14 cellular contexts compared by ENCODE assay signal in the genomic region with DNA sequence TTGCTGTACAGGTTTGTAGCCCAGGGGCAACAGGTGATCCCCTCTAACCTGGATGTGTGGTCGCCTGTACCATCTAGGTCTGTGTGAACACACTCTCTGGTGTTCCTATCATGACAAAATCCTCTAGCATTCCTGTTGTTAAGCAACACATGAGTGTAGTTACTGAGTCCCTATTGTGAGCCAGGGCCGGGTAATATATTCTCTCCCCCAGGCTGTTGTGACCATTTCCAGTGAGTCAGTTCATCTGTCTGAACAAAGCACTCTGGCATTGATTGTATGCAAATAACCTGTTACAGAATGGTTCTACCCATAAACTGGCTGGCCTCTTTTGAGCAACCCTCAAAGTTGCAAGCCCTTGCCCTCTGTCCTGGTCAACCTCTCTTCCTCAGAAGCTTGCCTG. TPM values are rescaled to one million over a fixed set of nuclear protein-coding genes. Genes with fewer than 3 reads are reported as not detected.
DNase-seq lines count a peak whose midpoint lies in the region; ATAC-seq, FAIRE-seq and TF ChIP-seq lines count a peak whose summit lies in the region.
"Had no signal": no experiment of that assay in that cellular context is flagged by ENCODE, and none has a peak within 500 bp of the region (broad histone marks: within the 10 kb centered on the region; RNA-seq: fewer than 3 reads in every experiment).

No MANE protein-coding gene starts in this region.

- H3K4me3 ChIP-seq in HepG2 (replicated peaks in 1 of 3; ENCODE audit: insufficient read depth in 1 of 3, low read depth in 2 of 3, low read length in 3 of 3) (no peak overlapping the region), right lobe of liver (no peak overlapping the region)
- H3K4me3 ChIP-seq in naive thymus-derived CD4-positive, alpha-beta T cell (ENCODE audit: low read length) = no peak overlapping the region
- H3K4me3 ChIP-seq: HAP-1 had no signal

- POLR2A ChIA-PET in HepG2 (lab: Yijun Ruan, JAX) = no interaction called here
- POLR2A ChIA-PET in naive thymus-derived CD4-positive, alpha-beta T cell (lab: Charles Lee) = no interaction called here

- no peak for TF ChIP-seq RAD21 in HepG2 (CRISPR knock-in tag; IDR thresholded peaks at IDR 0.05)

- H3K27ac Mint-ChIP-seq in naive thymus-derived CD4-positive, alpha-beta T cell = no peak overlapping the region
- H3K27ac Mint-ChIP-seq: activated CD4-positive, alpha-beta memory T cell treated with anti-CD3 and anti-CD28 coated beads for 36 hours; activated naive CD4-positive, alpha-beta T cell treated with anti-CD3 and anti-CD28 coated beads, Interleukin-2, amount 50 U/mL, for 24 hours; stimulated activated naive B cell treated with anti-CD40 and anti-IgM and Interleukin-4, amounts not matched to agents 10 μg/mL and 1 μg/mL and 100 μg/mL, for 72 hours had no signal

- no peak overlapping the region for H3K4me2 ChIP-seq in HepG2 (ENCODE audit: low read depth, low read length)

- H3K27me3 ChIP-seq in HepG2 (ENCODE audit: control insufficient read depth in 1 of 2, insufficient read depth in 2 of 2, low read length in 2 of 2) (no peaks in the 10 kb centered on the region; a peak in 1 of 5 replicates), right lobe of liver (no peaks in the 10 kb centered on the region)
- no peaks in the 10 kb centered on the region for H3K27me3 ChIP-seq in naive thymus-derived CD4-positive, alpha-beta T cell (ENCODE audit: control insufficient read depth in 2 of 2, insufficient read depth in 2 of 2, low read length in 2 of 2)

- in situ Hi-C loops in HepG2 (cut with HindIII; ENCODE audit: extremely low pct_ligation_motif_present, low pct_unique_long_range_greater_than_20kb) = loop anchor here (5.0 kb wide), 2 partner anchors 43 to 107 kb away; no protein-coding TSS in a partner anchor

- BruUV-seq in HepG2 (replicated peaks; lab: Mats Ljungman, UMichigan) = no TSS peak

- no peaks in the 10 kb centered on the region for H3K27me3 Mint-ChIP-seq in naive thymus-derived CD4-positive, alpha-beta T cell
- H3K27me3 Mint-ChIP-seq: activated CD4-positive, alpha-beta memory T cell treated with anti-CD3 and anti-CD28 coated beads for 36 hours; activated naive CD4-positive, alpha-beta T cell treated with anti-CD3 and anti-CD28 coated beads, Interleukin-2, amount 50 U/mL, for 24 hours; stimulated activated naive B cell treated with anti-CD40 and anti-IgM and Interleukin-4, amounts not matched to agents 10 μg/mL and 1 μg/mL and 100 μg/mL, for 72 hours had no signal

- CTCF ChIA-PET in HepG2 (lab: Yijun Ruan, JAX; ENCODE audit: low intra/inter-chr PET ratio, low total read pairs) = no interaction called here
- CTCF ChIA-PET in naive thymus-derived CD4-positive, alpha-beta T cell (lab: Charles Lee) = interaction anchor here (4.3 kb wide), 1 partner anchor 168 kb away, joined by 22 read pairs; no protein-coding TSS in a partner anchor

- peak; percentile 74 for DNase-seq in HepG2 (ENCODE audit: low spot score)
- no peak for DNase-seq in right lobe of liver
- peak; percentile 84 for DNase-seq in amniotic epithelial cell (ENCODE audit: low read depth)
- peak; percentile 44 for DNase-seq in foreskin melanocyte
- peak; percentile 32 for DNase-seq in urothelium cell line (ENCODE audit: low spot score)
- DNase-seq in naive thymus-derived CD4-positive, alpha-beta T cell = no peak
- DNase-seq in amygdala (lab: John Stamatoyannopoulos, UW) = no peak
- DNase-seq: activated CD4-positive, alpha-beta memory T cell treated with anti-CD3 and anti-CD28 coated beads for 36 hours; AML-193; immature natural killer cell; stimulated activated naive B cell treated with anti-CD40 and anti-IgM and Interleukin-4, amounts not matched to agents 10 μg/mL and 1 μg/mL and 100 μg/mL, for 72 hours had no signal

- H2AFZ ChIP-seq in HepG2 (ENCODE audit: low read length) = no peak overlapping the region

- H3K9me3 ChIP-seq in HepG2 (ENCODE audit: low read length) (no peaks in the 10 kb centered on the region), right lobe of liver (no peaks in the 10 kb centered on the region)
- no peaks in the 10 kb centered on the region for H3K9me3 ChIP-seq in naive thymus-derived CD4-positive, alpha-beta T cell (ENCODE audit: control insufficient read depth in 2 of 3, low read length in 3 of 3)
- H3K9me3 ChIP-seq: HAP-1 had no signal

- no peak for TF ChIP-seq POLR2A in HepG2 (IDR thresholded peaks at IDR 0.05; ENCODE audit: insufficient read depth in 1 of 2, low read depth in 2 of 2, low read length in 2 of 2)
- TF ChIP-seq POLR2A in right lobe of liver (IDR thresholded peaks at IDR 0.05) = no peak

- peaks cover 24% of the 10 kb centered on the region for H3K79me2 ChIP-seq in HepG2 (ENCODE audit: insufficient read depth, low read length)

- 56% methylated on average over 2 of the region's 2 CpGs for WGBS in HepG2 (ENCODE audit: low lambda C conversion rate)
- 80% methylated on average over 1 of the region's 2 CpGs for WGBS in right lobe of liver (ENCODE audit: insufficient coverage, low coverage, low lambda C conversion rate, missing lambda C conversion rate)

- H3K36me3 ChIP-seq in HepG2 (replicated peaks in 1 of 2; ENCODE audit: control insufficient read depth in 1 of 2, insufficient read depth in 2 of 2, low read length in 2 of 2) (peaks cover 0 to 1% of the 10 kb centered on the region in 2 experiments; a peak in 1 of 5 replicates), right lobe of liver (no peaks in the 10 kb centered on the region)
- H3K36me3 ChIP-seq in naive thymus-derived CD4-positive, alpha-beta T cell (ENCODE audit: control insufficient read depth in 2 of 3, insufficient read depth in 3 of 3, low read length in 3 of 3) = peaks cover 0 to 9% (median 0%) of the 10 kb centered on the region in 3 experiments
- H3K36me3 ChIP-seq: HAP-1 had no signal

- FAIRE-seq in HepG2 (lab: Jason Lieb, UNC) = no peak
- FAIRE-seq in urothelium cell line (lab: Jason Lieb, UNC) = no peak

- no peaks in the 10 kb centered on the region for H3K36me3 Mint-ChIP-seq in naive thymus-derived CD4-positive, alpha-beta T cell
- H3K36me3 Mint-ChIP-seq: activated CD4-positive, alpha-beta memory T cell treated with anti-CD3 and anti-CD28 coated beads for 36 hours; activated naive CD4-positive, alpha-beta T cell treated with anti-CD3 and anti-CD28 coated beads, Interleukin-2, amount 50 U/mL, for 24 hours; immature natural killer cell; stimulated activated naive B cell treated with anti-CD40 and anti-IgM and Interleukin-4, amounts not matched to agents 10 μg/mL and 1 μg/mL and 100 μg/mL, for 72 hours had no signal

- no peak overlapping the region for H3K9ac ChIP-seq in HepG2 (ENCODE audit: insufficient read depth, low read depth, low read length)

- H3K4me1 Mint-ChIP-seq in naive thymus-derived CD4-positive, alpha-beta T cell = peaks cover 11 to 22% (median 20%) of the 10 kb centered on the region in 7 donors

- H3K4me3 Mint-ChIP-seq in naive thymus-derived CD4-positive, alpha-beta T cell = no peak overlapping the region
- H3K4me3 Mint-ChIP-seq: activated CD4-positive, alpha-beta memory T cell treated with anti-CD3 and anti-CD28 coated beads for 36 hours; activated naive CD4-positive, alpha-beta T cell treated with anti-CD3 and anti-CD28 coated beads, Interleukin-2, amount 50 U/mL, for 24 hours; immature natural killer cell; stimulated activated naive B cell treated with anti-CD40 and anti-IgM and Interleukin-4, amounts not matched to agents 10 μg/mL and 1 μg/mL and 100 μg/mL, for 72 hours had no signal

- H3K27ac ChIP-seq in HepG2 (ENCODE audit: extremely low read length, insufficient read depth, low read length) (no peak overlapping the region), right lobe of liver (no peak overlapping the region)
- no peak overlapping the region for H3K27ac ChIP-seq in naive thymus-derived CD4-positive, alpha-beta T cell (ENCODE audit: low read depth, low read length)

- intact Hi-C loops in HepG2 (cut with micrococcal nuclease; ENCODE audit: unreplicated experiment) (loop anchor here (5.0 kb wide), 2 partner anchors 43 to 167 kb away; no protein-coding TSS in a partner anchor), right lobe of liver (cut with DNase I) (loop anchor here (10.0 kb wide), 3 partner anchors 169 to 299 kb away; a partner anchor contains a TSS)
- intact Hi-C loops in naive thymus-derived CD4-positive, alpha-beta T cell (cut with micrococcal nuclease) = loop anchor here in 1 of 2 donors (5.0 kb wide), 2 partner anchors 77 to 232 kb away; a partner anchor contains a TSS

- H3K9me3 Mint-ChIP-seq in naive thymus-derived CD4-positive, alpha-beta T cell = no peaks in the 10 kb centered on the region
- H3K9me3 Mint-ChIP-seq: activated CD4-positive, alpha-beta memory T cell treated with anti-CD3 and anti-CD28 coated beads for 36 hours; activated naive CD4-positive, alpha-beta T cell treated with anti-CD3 and anti-CD28 coated beads, Interleukin-2, amount 50 U/mL, for 24 hours; immature natural killer cell; stimulated activated naive B cell treated with anti-CD40 and anti-IgM and Interleukin-4, amounts not matched to agents 10 μg/mL and 1 μg/mL and 100 μg/mL, for 72 hours had no signal

- peak; percentile 38; the same call in 2 of the 3 replicates for ATAC-seq in HepG2
- no peak for ATAC-seq in right lobe of liver
- no peak for ATAC-seq in naive thymus-derived CD4-positive, alpha-beta T cell
- ATAC-seq in HG02588 (IDR thresholded peaks at IDR 0.05; ENCODE audit: unreplicated experiment) = no peak
- ATAC-seq: stimulated activated naive B cell treated with anti-CD40 and anti-IgM and Interleukin-4, amounts not matched to agents 10 μg/mL and 1 μg/mL and 100 μg/mL, for 72 hours had no signal

- TF ChIP-seq CTCF in HepG2 (CRISPR knock-in tag; IDR thresholded peaks at IDR 0.05) (no peak), right lobe of liver (IDR thresholded peaks at IDR 0.05) (no peak)

- H4K20me1 ChIP-seq in HepG2 (ENCODE audit: insufficient read depth, low read length) = peaks cover 14% of the 10 kb centered on the region

- TF ChIP-seq EP300 in HepG2 (IDR thresholded peaks at IDR 0.05; ENCODE audit: low read depth in 2 of 2, low read length in 2 of 2) (no peak), HepG2 (CRISPR knock-in tag; IDR thresholded peaks at IDR 0.05; ENCODE audit: borderline replicate concordance) (no peak)

- H3K4me1 ChIP-seq in HepG2 (ENCODE audit: insufficient read depth, low read length) = peaks cover 34% of the 10 kb centered on the region
- H3K4me1 ChIP-seq in right lobe of liver = peaks cover 0 to 7% (median 3%) of the 10 kb centered on the region in 4 donors
- H3K4me1 ChIP-seq in naive thymus-derived CD4-positive, alpha-beta T cell (ENCODE audit: control insufficient read depth in 2 of 2, insufficient read depth in 2 of 2, low read length in 2 of 2) = peaks cover 9 to 10% of the 10 kb centered on the region in 2 donors
- H3K4me1 ChIP-seq: HAP-1 had no signal

RNA-seq across cellular contexts. Expression of a gene that starts 2.6 kb away (rescaled TPM):
- total RNA-seq in HepG2 (2016; rRNA removed; fragmentation: Illumina TruSeq; extraction: Trizol) (48.8 and 130 TPM in 2 replicates), right lobe of liver (100 to 1,000 TPM in 2 of 6 experiments, 10 to 100 TPM in 4; 48.4 to 109 (median 97.8) TPM)
- 13.1 and 13.3 TPM in 2 replicates for total RNA-seq in HepG2 (2016; cell fraction: cytosol; rRNA removed; fragmentation: Illumina TruSeq; extraction: Trizol; ENCODE audit: low read depth)
- 39.2 and 136 TPM in 2 replicates for total RNA-seq in HepG2 (2016; cell fraction: insoluble cytoplasmic fraction; rRNA removed; fragmentation: Illumina TruSeq; extraction: Trizol)
- total RNA-seq in HepG2 (2016; cell fraction: membrane; rRNA removed; fragmentation: Illumina TruSeq; extraction: Trizol) = 18.9 and 22.5 TPM in 2 replicates
- total RNA-seq in HepG2 (2016; cell fraction: nucleus; rRNA removed; fragmentation: Illumina TruSeq; extraction: Trizol) = 211 and 228 TPM in 2 replicates
- polyA plus RNA-seq in HepG2 (2011; rRNA removed) = 106 and 126 TPM in 2 replicates
- polyA plus RNA-seq in HepG2 (2011; cell fraction: cytosol; rRNA removed) = 92.4 and 98.4 TPM in 2 replicates
- polyA plus RNA-seq in HepG2 (2011; cell fraction: nucleus; rRNA removed) = 739 and 796 TPM in 2 replicates
- 198 and 216 TPM in 2 replicates for polyA plus RNA-seq in HepG2 (2012)
- 8.9 and 9.6 TPM in 2 replicates for polyA plus RNA-seq in HepG2 (2016; cell fraction: cytosol; fragmentation: Illumina TruSeq; extraction: Trizol; ENCODE audit: low read depth)
- 41.9 and 44.7 TPM in 2 replicates for polyA plus RNA-seq in HepG2 (2016; cell fraction: insoluble cytoplasmic fraction; fragmentation: Illumina TruSeq; extraction: Trizol; ENCODE audit: low read depth)
- polyA plus RNA-seq in HepG2 (2016; cell fraction: membrane; fragmentation: Illumina TruSeq; extraction: Trizol; ENCODE audit: low read depth) = 15.4 and 16.3 TPM in 2 replicates
- 270 and 279 TPM in 2 replicates for polyA plus RNA-seq in HepG2 (2016; cell fraction: nucleus; fragmentation: Illumina TruSeq; extraction: Trizol; ENCODE audit: insufficient read depth, low read depth)
- 277 and 558 TPM in 2 replicates for polyA minus RNA-seq in HepG2 (2011; rRNA and poly(A)+ RNA removed; ENCODE audit: low replicate concordance)
- polyA minus RNA-seq in HepG2 (2011; cell fraction: cytosol; rRNA and poly(A)+ RNA removed) = 259 and 274 TPM in 2 replicates
- 831 and 1,056 TPM in 2 replicates for polyA minus RNA-seq in HepG2 (2011; cell fraction: nucleus; rRNA and poly(A)+ RNA removed)
- 10 to 100 TPM; 39.3 to 66.7 (median 64.9) TPM for total RNA-seq in naive thymus-derived CD4-positive, alpha-beta T cell
- 10 to 100 TPM; 15.7 to 42.2 TPM for polyA plus RNA-seq in naive thymus-derived CD4-positive, alpha-beta T cell

Comparison
In these comparisons a context has a peak if more than half of its experiments do, and no peak if none do; other contexts are left out.
1. DNase-seq: peak in HepG2 (single experiment), amniotic epithelial cell (single experiment), foreskin melanocyte (single experiment) and urothelium cell line (single experiment); none in right lobe of liver (0 of 3), naive thymus-derived CD4-positive, alpha-beta T cell (0 of 9) and amygdala (0 of 56).